8 cellular contexts compared by ENCODE assay signal in the genomic region with DNA sequence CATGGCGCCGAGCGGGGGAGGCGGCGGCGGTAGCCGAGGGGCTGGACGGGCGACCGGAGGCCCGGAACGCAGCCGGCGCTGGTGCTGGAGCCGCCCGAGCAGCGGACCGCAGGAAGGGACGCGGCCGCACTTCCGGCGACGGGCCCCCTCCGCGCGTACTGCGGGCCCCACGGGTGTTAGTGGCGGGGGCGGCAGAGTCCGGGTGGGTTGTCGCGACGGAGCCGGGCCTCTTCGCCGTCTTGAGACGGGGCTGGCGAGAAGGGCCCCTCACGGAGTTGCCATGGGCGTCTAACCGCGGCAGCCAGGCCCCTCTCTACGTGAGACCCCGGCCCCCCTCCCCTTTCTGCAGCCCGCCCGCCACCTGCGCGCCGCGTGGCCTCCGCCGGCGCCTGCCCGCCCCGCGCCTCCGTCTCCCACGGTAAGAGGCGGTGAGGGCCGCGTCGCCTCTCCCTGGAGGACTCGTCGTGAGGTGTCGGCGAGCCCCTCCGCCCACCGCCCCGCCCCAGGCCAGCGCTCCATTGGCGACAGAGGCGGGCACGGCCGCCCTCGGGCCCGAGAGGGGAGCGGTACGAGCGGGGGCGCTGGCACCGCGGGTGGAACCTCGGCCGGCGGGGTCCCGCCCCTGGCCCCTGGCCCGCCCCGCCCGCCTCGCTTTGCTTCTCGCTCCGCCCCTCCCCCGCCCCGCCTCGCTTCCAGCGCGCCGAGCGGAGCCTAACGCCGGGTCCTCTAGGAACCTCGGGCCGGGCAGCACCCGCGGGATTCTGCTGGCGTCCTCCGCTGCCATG. TPM values are rescaled to one million over a fixed set of nuclear protein-coding genes. Genes with fewer than 3 reads are reported as not detected.
A peak's percentile ranks its signal among the peaks of the same experiment; 100 is the strongest.
DNase-seq lines count a peak whose midpoint lies in the region; ATAC-seq and TF ChIP-seq lines count a peak whose summit lies in the region.

Gene VPS9D1 (minus strand): TSS at position 40 of the 785 bp plus-strand sequence. CDS start 37 bp downstream, at position 3.
A gene with protein sequence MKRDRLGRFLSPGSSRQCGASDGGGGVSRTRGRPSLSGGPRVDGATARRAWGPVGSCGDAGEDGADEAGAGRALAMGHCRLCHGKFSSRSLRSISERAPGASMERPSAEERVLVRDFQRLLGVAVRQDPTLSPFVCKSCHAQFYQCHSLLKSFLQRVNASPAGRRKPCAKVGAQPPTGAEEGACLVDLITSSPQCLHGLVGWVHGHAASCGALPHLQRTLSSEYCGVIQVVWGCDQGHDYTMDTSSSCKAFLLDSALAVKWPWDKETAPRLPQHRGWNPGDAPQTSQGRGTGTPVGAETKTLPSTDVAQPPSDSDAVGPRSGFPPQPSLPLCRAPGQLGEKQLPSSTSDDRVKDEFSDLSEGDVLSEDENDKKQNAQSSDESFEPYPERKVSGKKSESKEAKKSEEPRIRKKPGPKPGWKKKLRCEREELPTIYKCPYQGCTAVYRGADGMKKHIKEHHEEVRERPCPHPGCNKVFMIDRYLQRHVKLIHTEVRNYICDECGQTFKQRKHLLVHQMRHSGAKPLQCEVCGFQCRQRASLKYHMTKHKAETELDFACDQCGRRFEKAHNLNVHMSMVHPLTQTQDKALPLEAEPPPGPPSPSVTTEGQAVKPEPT (plus strand): TSS at position 679 of the 785 bp plus-strand sequence. CDS start 104 bp downstream, at position 783.

- H3K9me3 ChIP-seq in SJSA1 (replicated peaks) = no peaks in the 10 kb centered on the region; the same call in 1 of the 2 replicates
- no peaks in the 10 kb centered on the region for H3K9me3 ChIP-seq in gastroesophageal sphincter
- H3K9me3 ChIP-seq in neutrophil = no peaks in the 10 kb centered on the region

- ATAC-seq in GM21423 (IDR thresholded peaks at IDR 0.05; ENCODE audit: unreplicated experiment) (peak; percentile 41), gastroesophageal sphincter (peak; percentile 84)

- no peaks in the 10 kb centered on the region for H3K27me3 ChIP-seq in SJSA1 (replicated peaks)
- no peaks in the 10 kb centered on the region for H3K27me3 ChIP-seq in gastroesophageal sphincter
- H3K27me3 ChIP-seq in neutrophil = no peaks in the 10 kb centered on the region

- H3K4me1 ChIP-seq in SJSA1 (replicated peaks) (peaks cover 30% of the 10 kb centered on the region), gastroesophageal sphincter (peaks cover 0 to 51% (median 27%) of the 10 kb centered on the region in 3 donors), neutrophil (ENCODE audit: control insufficient read depth in 1 of 2, insufficient read depth in 1 of 2, low read depth in 1 of 2, low read length in 1 of 2) (peaks cover 55 to 63% of the 10 kb centered on the region in 2 experiments)

- peaks cover 51% of the 10 kb centered on the region for H3K36me3 ChIP-seq in SJSA1
- peaks cover 0 to 38% of the 10 kb centered on the region in 2 donors for H3K36me3 ChIP-seq in gastroesophageal sphincter
- peaks cover 40% of the 10 kb centered on the region for H3K36me3 ChIP-seq in neutrophil

- TF ChIP-seq EP300 in gastroesophageal sphincter (IDR thresholded peaks at IDR 0.05) = no peak

- peak within 1 kb of the TSS; percentile 65 for H3K27ac ChIP-seq in SJSA1
- H3K27ac ChIP-seq in gastroesophageal sphincter = peak within 1 kb of the TSS; percentile 90 to 94 (median 93)
- peak within 1 kb of the TSS; percentile 100 for H3K27ac ChIP-seq in neutrophil
- peak within 1 kb of the TSS; percentile 99 for H3K27ac ChIP-seq in substantia nigra (ENCODE audit: low read depth, low read length, poor library complexity, severe bottlenecking)

- peak; percentile 57 for TF ChIP-seq POLR2A in gastroesophageal sphincter (IDR thresholded peaks at IDR 0.05)

- peak within 1 kb of the TSS; percentile 64 for H3K4me3 ChIP-seq in Jurkat, Clone E6-1 (ENCODE audit: low read length)
- peak within 1 kb of the TSS; percentile 83 for H3K4me3 ChIP-seq in SJSA1
- peak within 1 kb of the TSS; percentile 84 to 86 for H3K4me3 ChIP-seq in gastroesophageal sphincter
- H3K4me3 ChIP-seq in neutrophil (ENCODE audit: low read depth in 1 of 2, low read length in 1 of 2) = peak within 1 kb of the TSS; percentile 86 to 96

- peak; percentile 89 for DNase-seq in D341Med (ENCODE audit: low spot score)
- DNase-seq in Jurkat, Clone E6-1 (ENCODE audit: low read depth, low spot score) = no peak
- peak; percentile 84 to 92 for DNase-seq in SJSA1 (ENCODE audit: low read depth in 1 of 2, low spot score in 2 of 2)
- DNase-seq in activated naive CD4-positive, alpha-beta T cell (lab: John Stamatoyannopoulos, UW) = peak; percentile 70 to 87 (median 75)
- DNase-seq in substantia nigra (lab: John Stamatoyannopoulos, UW) = peak in 47 of 49 donors; percentile 52 to 98 (median 83)

- TF ChIP-seq CTCF in gastroesophageal sphincter (IDR thresholded peaks at IDR 0.05) = no peak
- no peak for TF ChIP-seq CTCF in neutrophil (IDR thresholded peaks at IDR 0.05)

- WGBS in gastroesophageal sphincter (ENCODE audit: low coverage in 1 of 2), 2 donors = no CpG with 5 or more reads among the region's 109 CpGs

RNA-seq across cellular contexts. Expression of gene VPS9D1, which starts in this region (rescaled TPM):
- 2.6 TPM for polyA plus RNA-seq in Jurkat, Clone E6-1 (2012; ENCODE audit: insufficient read depth, insufficient read length)
- 4.5 and 8.1 TPM in 2 replicates for total RNA-seq in SJSA1 (2014; rRNA removed; shearing (Covaris generic))
- total RNA-seq in gastroesophageal sphincter = 10 to 100 TPM in 1 of 4 donors, 1 to 10 TPM in 3; 4.4 to 10.1 (median 7.3) TPM

RNA-seq across cellular contexts. Expression of the second gene that starts in this region (rescaled TPM):
- polyA plus RNA-seq in Jurkat, Clone E6-1 (2012; ENCODE audit: insufficient read depth, insufficient read length) = 38.3 TPM
- 7.8 and 16.4 TPM in 2 replicates for total RNA-seq in SJSA1 (2014; rRNA removed; shearing (Covaris generic))
- total RNA-seq in gastroesophageal sphincter = 10 to 100 TPM; 16.7 to 45.8 (median 18.2) TPM
